8 cellular contexts compared by ENCODE assay signal in the genomic region with DNA sequence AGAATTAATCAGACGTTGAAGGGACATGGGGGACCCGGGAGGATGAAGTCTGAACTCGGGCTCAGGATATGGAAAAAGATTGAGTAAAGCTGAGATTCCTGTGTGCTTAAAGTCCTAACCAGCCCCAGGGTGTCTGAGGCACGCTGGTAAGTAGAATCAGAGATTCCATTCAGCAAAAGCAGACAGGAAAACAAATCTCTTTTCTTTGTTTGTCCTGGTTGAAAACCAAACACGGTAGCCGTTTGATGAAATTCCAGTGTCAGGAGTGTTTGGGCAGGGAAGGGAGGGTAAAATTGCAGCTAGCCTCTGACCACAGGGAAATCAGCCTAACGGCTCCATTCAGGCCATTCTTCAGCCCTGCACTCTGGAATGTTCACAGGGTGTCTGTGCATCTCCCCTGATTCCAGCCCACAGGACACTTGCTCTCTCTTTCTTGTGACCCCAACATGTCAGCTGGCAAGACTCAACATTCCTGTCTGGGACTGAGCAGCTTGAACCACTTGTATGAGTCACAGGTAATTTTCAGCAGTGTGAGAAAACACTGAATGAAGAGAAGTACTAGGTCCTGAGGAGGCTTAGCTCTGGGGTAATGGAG. TPM values are rescaled to one million over a fixed set of nuclear protein-coding genes. Genes with fewer than 3 reads are reported as not detected.
DNase-seq lines count a peak whose midpoint lies in the region; ATAC-seq and TF ChIP-seq lines count a peak whose summit lies in the region.

No MANE protein-coding gene starts in this region.

- 15 to 25% methylated on average over 2 to 7 of the region's 7 CpGs for WGBS in transverse colon (ENCODE audit: low coverage in 1 of 2), 2 donors

- peaks cover 14 to 28% of the 10 kb centered on the region in 2 donors for H3K36me3 Mint-ChIP-seq in CD14-positive monocyte

- H3K27me3 ChIP-seq in brain microvascular endothelial cell (replicated peaks), result no peaks in the 10 kb centered on the region
- no peaks in the 10 kb centered on the region for H3K27me3 ChIP-seq in layer of hippocampus (ENCODE audit: control insufficient read depth, insufficient read depth, low read length)
- no peaks in the 10 kb centered on the region for H3K27me3 ChIP-seq in transverse colon

- H3K27me3 Mint-ChIP-seq in CD14-positive monocyte (ENCODE audit: low read depth in 3 of 3), result peaks cover 0 to 4% (median 0%) of the 10 kb centered on the region in 3 donors

- H3K9me3 Mint-ChIP-seq in CD14-positive monocyte, result no peaks in the 10 kb centered on the region

- no peaks in the 10 kb centered on the region for H3K36me3 ChIP-seq in brain microvascular endothelial cell (replicated peaks)
- no peaks in the 10 kb centered on the region for H3K36me3 ChIP-seq in transverse colon

- no peak overlapping the region for H3K4me3 ChIP-seq in brain microvascular endothelial cell (ENCODE audit: low read depth, low read length)
- H3K4me3 ChIP-seq in transverse colon, result no peak overlapping the region

- DNase-seq in CD14-positive monocyte (ENCODE audit: low spot score) (peak; percentile 55), HuH-7 (ENCODE audit: low spot score) (peak; percentile 82), brain microvascular endothelial cell (peak; percentile 92), transverse colon (no peak), 8988T (no peak), amygdala (lab: John Stamatoyannopoulos, UW) (no peak)

- peaks cover 58% of the 10 kb centered on the region for H3K4me1 Mint-ChIP-seq in CD14-positive monocyte

- TF ChIP-seq EP300 in transverse colon (IDR thresholded peaks at IDR 0.05; ENCODE audit: low read depth), result no peak

- in situ Hi-C loops in brain microvascular endothelial cell (cut with HindIII; ENCODE audit: low pct_ligation_motif_present, low sequenced_read_pairs), result no loop called here
- in situ Hi-C loops in transverse colon (cut with MboI; ENCODE audit: low pct_ligation_motif_present in 1 of 4, low pct_unique_long_range_greater_than_20kb in 1 of 4, low sequenced_read_pairs in 3 of 4), result no loop called here

- ATAC-seq in GM18867 (IDR thresholded peaks at IDR 0.05; ENCODE audit: unreplicated experiment), result no peak

- TF ChIP-seq POLR2A in transverse colon (IDR thresholded peaks at IDR 0.05), result no peak

- H3K9me3 ChIP-seq in transverse colon, result no peaks in the 10 kb centered on the region

- intact Hi-C loops in CD14-positive monocyte (cut with micrococcal nuclease) (no loop called here), transverse colon (cut with DNase I; ENCODE audit: low total_unique reads) (no loop called here)

- no peak for TF ChIP-seq CTCF in CD14-positive monocyte (IDR thresholded peaks at IDR 0.05)
- TF ChIP-seq CTCF in brain microvascular endothelial cell (IDR thresholded peaks at IDR 0.05; ENCODE audit: low read depth, low read length, missing control alignments), result no peak
- no peak for TF ChIP-seq CTCF in transverse colon (IDR thresholded peaks at IDR 0.05)

- peak overlapping the region in 1 of 2 donors; percentile 99 for H3K4me3 Mint-ChIP-seq in CD14-positive monocyte

- H3K27ac ChIP-seq in brain microvascular endothelial cell, result peak overlapping the region; percentile 79
- peak overlapping the region; percentile 71 for H3K27ac ChIP-seq in layer of hippocampus (ENCODE audit: low read depth, low read length)
- H3K27ac ChIP-seq in transverse colon, result peak overlapping the region; percentile 39 to 76 (median 64)

- H3K4me1 ChIP-seq in transverse colon, result peaks cover 0 to 18% (median 2%) of the 10 kb centered on the region in 4 donors

- H3K27ac Mint-ChIP-seq in CD14-positive monocyte, result peak overlapping the region; percentile 85 to 97 (median 89)

RNA-seq across cellular contexts. Expression of gene NINJ2, which starts 31.0 kb away (rescaled TPM):
- polyA plus RNA-seq in CD14-positive monocyte, result 10 to 100 TPM; 73.7 to 92.7 TPM
- total RNA-seq in transverse colon, result 1 to 10 TPM; 1.4 to 8.0 (median 5.6) TPM

Comparison
In these comparisons a context has a peak if more than half of its experiments do, and no peak if none do; other contexts are left out.
1. DNase-seq: peak in CD14-positive monocyte (single experiment), HuH-7 (single experiment) and brain microvascular endothelial cell (single experiment); none in transverse colon (single experiment), 8988T (single experiment) and amygdala (0 of 56).
2. Peak in every context shown above with its lines, with median percentiles within 50 percentile points of each other: H3K27ac ChIP-seq.